Comparison of ENCODE assay signal across 1 cellular context in genomic region chr14:24431569-24432258, GRCh38.
A peak's percentile ranks its signal among the peaks of the same experiment; 100 is the strongest.
TF ChIP-seq lines count a peak whose summit lies in the region.

No MANE protein-coding gene starts in this region.

TF ChIP-seq in HepG2, 621 proteins besides CTCF, POLR2A, EP300 and RAD21 (continued from another document and continues in another):
- TF ChIP-seq, protein P1, sequence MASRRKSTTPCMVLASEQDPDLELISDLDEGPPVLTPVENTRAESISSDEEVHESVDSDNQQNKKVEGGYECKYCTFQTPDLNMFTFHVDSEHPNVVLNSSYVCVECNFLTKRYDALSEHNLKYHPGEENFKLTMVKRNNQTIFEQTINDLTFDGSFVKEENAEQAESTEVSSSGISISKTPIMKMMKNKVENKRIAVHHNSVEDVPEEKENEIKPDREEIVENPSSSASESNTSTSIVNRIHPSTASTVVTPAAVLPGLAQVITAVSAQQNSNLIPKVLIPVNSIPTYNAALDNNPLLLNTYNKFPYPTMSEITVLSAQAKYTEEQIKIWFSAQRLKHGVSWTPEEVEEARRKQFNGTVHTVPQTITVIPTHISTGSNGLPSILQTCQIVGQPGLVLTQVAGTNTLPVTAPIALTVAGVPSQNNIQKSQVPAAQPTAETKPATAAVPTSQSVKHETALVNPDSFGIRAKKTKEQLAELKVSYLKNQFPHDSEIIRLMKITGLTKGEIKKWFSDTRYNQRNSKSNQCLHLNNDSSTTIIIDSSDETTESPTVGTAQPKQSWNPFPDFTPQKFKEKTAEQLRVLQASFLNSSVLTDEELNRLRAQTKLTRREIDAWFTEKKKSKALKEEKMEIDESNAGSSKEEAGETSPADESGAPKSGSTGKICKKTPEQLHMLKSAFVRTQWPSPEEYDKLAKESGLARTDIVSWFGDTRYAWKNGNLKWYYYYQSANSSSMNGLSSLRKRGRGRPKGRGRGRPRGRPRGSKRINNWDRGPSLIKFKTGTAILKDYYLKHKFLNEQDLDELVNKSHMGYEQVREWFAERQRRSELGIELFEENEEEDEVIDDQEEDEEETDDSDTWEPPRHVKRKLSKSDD (CRISPR knock-in tag; IDR thresholded peaks at IDR 0.05; ENCODE audit: low read depth), result no peak
- TF ChIP-seq CBFB (CRISPR knock-in tag; IDR thresholded peaks at IDR 0.05) (peak; percentile 86), RFX3 (CRISPR knock-in tag; IDR thresholded peaks at IDR 0.05) (no peak), ZNF484 (CRISPR knock-in tag; IDR thresholded peaks at IDR 0.05; ENCODE audit: borderline replicate concordance, low read depth) (no peak), SALL1 (CRISPR knock-in tag; IDR thresholded peaks at IDR 0.05) (no peak), CREBL2 (CRISPR knock-in tag; IDR thresholded peaks at IDR 0.05; ENCODE audit: borderline replicate concordance) (no peak), ARID2 (CRISPR knock-in tag; IDR thresholded peaks at IDR 0.05; ENCODE audit: borderline replicate concordance) (no peak), MED13 (CRISPR knock-in tag; IDR thresholded peaks at IDR 0.05) (no peak), NCOA1 (CRISPR knock-in tag; IDR thresholded peaks at IDR 0.05) (no peak; the same call in 1 of the 2 replicates), THAP8 (CRISPR knock-in tag; IDR thresholded peaks at IDR 0.05; ENCODE audit: borderline replicate concordance) (no peak), FOXP1 (IDR thresholded peaks at IDR 0.05) (no peak), FOXP1 (CRISPR knock-in tag; IDR thresholded peaks at IDR 0.05) (peak; percentile 19; the same call in 1 of the 2 replicates), NR1H2 (CRISPR knock-in tag; IDR thresholded peaks at IDR 0.05; ENCODE audit: borderline replicate concordance, low read depth) (no peak), FOXM1 (CRISPR knock-in tag; IDR thresholded peaks at IDR 0.05) (no peak), SCMH1 (CRISPR knock-in tag; IDR thresholded peaks at IDR 0.05; ENCODE audit: borderline replicate concordance) (no peak), TOE1 (CRISPR knock-in tag; IDR thresholded peaks at IDR 0.05) (0 out of 2 replicates have a peak, but pooled peaks have one; percentile 36), ZBTB7A (CRISPR knock-in tag; IDR thresholded peaks at IDR 0.05) (no peak), ZNF672 (CRISPR knock-in tag; IDR thresholded peaks at IDR 0.05) (no peak), ZBTB39 (CRISPR knock-in tag; IDR thresholded peaks at IDR 0.05) (no peak; the same call in 1 of the 2 replicates), SRSF9 (IDR thresholded peaks at IDR 0.05; ENCODE audit: borderline replicate concordance, insufficient read depth, low read depth, low read length, poor library complexity, severe bottlenecking) (no peak), MNT (IDR thresholded peaks at IDR 0.05) (no peak), ELF3 (CRISPR knock-in tag; IDR thresholded peaks at IDR 0.05) (peak; percentile 26; the same call in 1 of the 2 replicates), CHD4 (IDR thresholded peaks at IDR 0.05; ENCODE audit: borderline replicate concordance, low read length) (0 out of 2 replicates have a peak, but pooled peaks have one; percentile 12), MAF1 (CRISPR knock-in tag; IDR thresholded peaks at IDR 0.05; ENCODE audit: borderline replicate concordance) (no peak), SMYD3 (CRISPR knock-in tag; IDR thresholded peaks at IDR 0.05) (no peak), SAP130 (CRISPR knock-in tag; IDR thresholded peaks at IDR 0.05; ENCODE audit: low read depth) (peak; percentile 74), MTF2 (CRISPR knock-in tag; IDR thresholded peaks at IDR 0.05; ENCODE audit: borderline replicate concordance) (peak; percentile 98; the same call in 1 of the 2 replicates), ZNF607 (CRISPR knock-in tag; IDR thresholded peaks at IDR 0.05; ENCODE audit: borderline replicate concordance) (no peak), ZBTB3 (CRISPR knock-in tag; IDR thresholded peaks at IDR 0.05; ENCODE audit: borderline replicate concordance, low read depth) (no peak; the same call in 1 of the 2 replicates), PRMT3 (CRISPR knock-in tag; IDR thresholded peaks at IDR 0.05; ENCODE audit: borderline replicate concordance, low read depth) (no peak), NFIC (IDR thresholded peaks at IDR 0.05; ENCODE audit: low read length) (no peak), NFKB2 (CRISPR knock-in tag; IDR thresholded peaks at IDR 0.05; ENCODE audit: borderline replicate concordance) (no peak; the same call in 1 of the 2 replicates), BCL6 (CRISPR knock-in tag; IDR thresholded peaks at IDR 0.05) (peak; percentile 45; the same call in 1 of the 2 replicates), SP2 (CRISPR knock-in tag; IDR thresholded peaks at IDR 0.05) (no peak), MATR3 (CRISPR knock-in tag; IDR thresholded peaks at IDR 0.05) (peak; percentile 28; the same call in 1 of the 2 replicates), HCFC1 (IDR thresholded peaks at IDR 0.05; ENCODE audit: low read depth, low read length) (0 out of 2 replicates have a peak, but pooled peaks have one; percentile 19), TEAD2 (CRISPR knock-in tag; IDR thresholded peaks at IDR 0.05) (no peak), LBX2 (CRISPR knock-in tag; IDR thresholded peaks at IDR 0.05; ENCODE audit: borderline replicate concordance) (peak; percentile 12; the same call in 1 of the 2 replicates), RBM39 (IDR thresholded peaks at IDR 0.05; ENCODE audit: low read depth, low read length, poor library complexity, severe bottlenecking) (no peak), ARNT (IDR thresholded peaks at IDR 0.05) (no peak), TCF7 (IDR thresholded peaks at IDR 0.05; ENCODE audit: low read depth) (no peak), SP1 (IDR thresholded peaks at IDR 0.05) (no peak), SP1 (CRISPR knock-in tag; IDR thresholded peaks at IDR 0.05) (peak; percentile 88), ZNF224 (CRISPR knock-in tag; IDR thresholded peaks at IDR 0.05) (no peak), KDM6A (CRISPR knock-in tag; IDR thresholded peaks at IDR 0.05; ENCODE audit: low read depth) (no peak), MEIS1 (CRISPR knock-in tag; IDR thresholded peaks at IDR 0.05; ENCODE audit: borderline replicate concordance) (no peak; the same call in 1 of the 2 replicates), ZBTB20 (CRISPR knock-in tag; IDR thresholded peaks at IDR 0.05; ENCODE audit: borderline replicate concordance, low read depth) (peak; percentile 82), ZFP36L2 (CRISPR knock-in tag; IDR thresholded peaks at IDR 0.05) (no peak)
- TF ChIP-seq, protein P2, sequence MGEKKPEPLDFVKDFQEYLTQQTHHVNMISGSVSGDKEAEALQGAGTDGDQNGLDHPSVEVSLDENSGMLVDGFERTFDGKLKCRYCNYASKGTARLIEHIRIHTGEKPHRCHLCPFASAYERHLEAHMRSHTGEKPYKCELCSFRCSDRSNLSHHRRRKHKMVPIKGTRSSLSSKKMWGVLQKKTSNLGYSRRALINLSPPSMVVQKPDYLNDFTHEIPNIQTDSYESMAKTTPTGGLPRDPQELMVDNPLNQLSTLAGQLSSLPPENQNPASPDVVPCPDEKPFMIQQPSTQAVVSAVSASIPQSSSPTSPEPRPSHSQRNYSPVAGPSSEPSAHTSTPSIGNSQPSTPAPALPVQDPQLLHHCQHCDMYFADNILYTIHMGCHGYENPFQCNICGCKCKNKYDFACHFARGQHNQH (CRISPR knock-in tag; IDR thresholded peaks at IDR 0.05), result peak; percentile 75; the same call in 1 of the 2 replicates
- TF ChIP-seq, protein P3, sequence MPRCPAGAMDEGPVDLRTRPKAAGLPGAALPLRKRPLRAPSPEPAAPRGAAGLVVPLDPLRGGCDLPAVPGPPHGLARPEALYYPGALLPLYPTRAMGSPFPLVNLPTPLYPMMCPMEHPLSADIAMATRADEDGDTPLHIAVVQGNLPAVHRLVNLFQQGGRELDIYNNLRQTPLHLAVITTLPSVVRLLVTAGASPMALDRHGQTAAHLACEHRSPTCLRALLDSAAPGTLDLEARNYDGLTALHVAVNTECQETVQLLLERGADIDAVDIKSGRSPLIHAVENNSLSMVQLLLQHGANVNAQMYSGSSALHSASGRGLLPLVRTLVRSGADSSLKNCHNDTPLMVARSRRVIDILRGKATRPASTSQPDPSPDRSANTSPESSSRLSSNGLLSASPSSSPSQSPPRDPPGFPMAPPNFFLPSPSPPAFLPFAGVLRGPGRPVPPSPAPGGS (CRISPR knock-in tag; IDR thresholded peaks at IDR 0.05), result peak; percentile 12; the same call in 1 of the 2 replicates
- TF ChIP-seq, protein P4, sequence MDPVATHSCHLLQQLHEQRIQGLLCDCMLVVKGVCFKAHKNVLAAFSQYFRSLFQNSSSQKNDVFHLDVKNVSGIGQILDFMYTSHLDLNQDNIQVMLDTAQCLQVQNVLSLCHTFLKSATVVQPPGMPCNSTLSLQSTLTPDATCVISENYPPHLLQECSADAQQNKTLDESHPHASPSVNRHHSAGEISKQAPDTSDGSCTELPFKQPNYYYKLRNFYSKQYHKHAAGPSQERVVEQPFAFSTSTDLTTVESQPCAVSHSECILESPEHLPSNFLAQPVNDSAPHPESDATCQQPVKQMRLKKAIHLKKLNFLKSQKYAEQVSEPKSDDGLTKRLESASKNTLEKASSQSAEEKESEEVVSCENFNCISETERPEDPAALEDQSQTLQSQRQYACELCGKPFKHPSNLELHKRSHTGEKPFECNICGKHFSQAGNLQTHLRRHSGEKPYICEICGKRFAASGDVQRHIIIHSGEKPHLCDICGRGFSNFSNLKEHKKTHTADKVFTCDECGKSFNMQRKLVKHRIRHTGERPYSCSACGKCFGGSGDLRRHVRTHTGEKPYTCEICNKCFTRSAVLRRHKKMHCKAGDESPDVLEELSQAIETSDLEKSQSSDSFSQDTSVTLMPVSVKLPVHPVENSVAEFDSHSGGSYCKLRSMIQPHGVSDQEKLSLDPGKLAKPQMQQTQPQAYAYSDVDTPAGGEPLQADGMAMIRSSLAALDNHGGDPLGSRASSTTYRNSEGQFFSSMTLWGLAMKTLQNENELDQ (CRISPR knock-in tag; IDR thresholded peaks at IDR 0.05; ENCODE audit: borderline replicate concordance), result no peak
- TF ChIP-seq, protein P5, sequence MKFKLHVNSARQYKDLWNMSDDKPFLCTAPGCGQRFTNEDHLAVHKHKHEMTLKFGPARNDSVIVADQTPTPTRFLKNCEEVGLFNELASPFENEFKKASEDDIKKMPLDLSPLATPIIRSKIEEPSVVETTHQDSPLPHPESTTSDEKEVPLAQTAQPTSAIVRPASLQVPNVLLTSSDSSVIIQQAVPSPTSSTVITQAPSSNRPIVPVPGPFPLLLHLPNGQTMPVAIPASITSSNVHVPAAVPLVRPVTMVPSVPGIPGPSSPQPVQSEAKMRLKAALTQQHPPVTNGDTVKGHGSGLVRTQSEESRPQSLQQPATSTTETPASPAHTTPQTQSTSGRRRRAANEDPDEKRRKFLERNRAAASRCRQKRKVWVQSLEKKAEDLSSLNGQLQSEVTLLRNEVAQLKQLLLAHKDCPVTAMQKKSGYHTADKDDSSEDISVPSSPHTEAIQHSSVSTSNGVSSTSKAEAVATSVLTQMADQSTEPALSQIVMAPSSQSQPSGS (CRISPR knock-in tag; IDR thresholded peaks at IDR 0.05), result peak; percentile 88
